ENCODE assay signal across 9 cellular contexts in genomic region chr4:4574792-4575191, GRCh38. TPM values are rescaled to one million over a fixed set of nuclear protein-coding genes. Genes with fewer than 3 reads are reported as not detected.
DNase-seq lines count a peak whose midpoint lies in the region; ATAC-seq, FAIRE-seq and TF ChIP-seq lines count a peak whose summit lies in the region.
"Had no signal": no experiment of that assay in that cellular context is flagged by ENCODE, and none has a peak within 500 bp of the region (broad histone marks: within the 10 kb centered on the region; RNA-seq: fewer than 3 reads in every experiment).

No MANE protein-coding gene starts in this region.

- no peaks in the 10 kb centered on the region for H3K79me2 ChIP-seq in keratinocyte (ENCODE audit: control insufficient read depth, insufficient read depth, low read length)

- H3K36me3 ChIP-seq in keratinocyte (ENCODE audit: control insufficient read depth in 2 of 2, extremely low read depth in 1 of 2, insufficient read depth in 2 of 2, low read length in 2 of 2) = no peaks in the 10 kb centered on the region
- H3K36me3 ChIP-seq in small intestine (ENCODE audit: control insufficient read depth in 2 of 2, insufficient read depth in 2 of 2, low read length in 2 of 2) = no peaks in the 10 kb centered on the region

- H3K27ac ChIP-seq in keratinocyte (ENCODE audit: control insufficient read depth, insufficient read depth, low read length) (no peak overlapping the region), small intestine (ENCODE audit: low read depth in 1 of 2, low read length in 1 of 2) (peak overlapping the region in 1 of 2 donors; percentile 51)
- H3K27ac ChIP-seq: SK-N-MC had no signal

- H3K4me1 ChIP-seq in keratinocyte (ENCODE audit: control insufficient read depth, extremely low read depth, insufficient read depth, low read length) = no peaks in the 10 kb centered on the region
- H3K4me1 ChIP-seq in small intestine (ENCODE audit: control insufficient read depth in 2 of 2, insufficient read depth in 1 of 2, low read depth in 1 of 2, low read length in 1 of 2) = peaks cover 0 to 2% of the 10 kb centered on the region in 2 donors

- no peaks in the 10 kb centered on the region for H3K9me1 ChIP-seq in keratinocyte (ENCODE audit: control insufficient read depth, extremely low read depth, insufficient read depth, low read length)

- H4K20me1 ChIP-seq in keratinocyte (ENCODE audit: control insufficient read depth, extremely low read depth, insufficient read depth, low read length) = no peaks in the 10 kb centered on the region

- H3K4me1 Mint-ChIP-seq in central memory CD8-positive, alpha-beta T cell = peaks cover 18% of the 10 kb centered on the region

- no peak for FAIRE-seq in keratinocyte (lab: Jason Lieb, UNC)
- no peak for FAIRE-seq in small intestine (lab: Jason Lieb, UNC)

- H3K27ac Mint-ChIP-seq in central memory CD8-positive, alpha-beta T cell (ENCODE audit: low read depth) = peak overlapping the region; percentile 39

- peak overlapping the region; percentile 76 for H3K4me2 ChIP-seq in keratinocyte (ENCODE audit: control insufficient read depth, extremely low read depth, insufficient read depth, low read depth, low read length)

- TF ChIP-seq CTCF in keratinocyte (optimal IDR thresholded peaks at IDR 0.05 in 1 of 3, IDR thresholded peaks at IDR 0.05 in 1 of 3, conservative IDR thresholded peaks at IDR 0.05 in 1 of 3; ENCODE audit: extremely low read depth in 1 of 3, insufficient read depth in 2 of 3, low read length in 3 of 3) = no peak

- ATAC-seq in central memory CD8-positive, alpha-beta T cell (replicated peaks; ENCODE audit: extremely low read depth, poor library complexity, severe bottlenecking) = no peak
- ATAC-seq in GM18867 (IDR thresholded peaks at IDR 0.05; ENCODE audit: unreplicated experiment) (no peak), HG03039 (IDR thresholded peaks at IDR 0.05; ENCODE audit: unreplicated experiment) (no peak), HG03108 (IDR thresholded peaks at IDR 0.05; ENCODE audit: unreplicated experiment) (no peak)

- peak overlapping the region; percentile 55 for H3K9ac ChIP-seq in keratinocyte (ENCODE audit: control insufficient read depth, extremely low read depth, insufficient read depth, low read length)

- 1 to 9% (median 4%) methylated on average over 8 of the region's 8 CpGs for WGBS in small intestine, 3 donors

- H3K27me3 ChIP-seq in keratinocyte (ENCODE audit: control insufficient read depth, extremely low read depth, insufficient read depth, low read length) (no peaks in the 10 kb centered on the region), small intestine (ENCODE audit: control insufficient read depth in 2 of 2, insufficient read depth in 2 of 2, low read length in 2 of 2) (no peaks in the 10 kb centered on the region)

- dilution Hi-C loops in keratinocyte (cut with MboI; ENCODE audit: extremely low pct_ligation_motif_present, low sequenced_read_pairs) = no loop called here

- H3K4me3 Mint-ChIP-seq in central memory CD8-positive, alpha-beta T cell = peak overlapping the region; percentile 55

- no peaks in the 10 kb centered on the region for H3K27me3 Mint-ChIP-seq in central memory CD8-positive, alpha-beta T cell

- H3K36me3 Mint-ChIP-seq in central memory CD8-positive, alpha-beta T cell (ENCODE audit: insufficient read depth) = peaks cover 6% of the 10 kb centered on the region

- H2AFZ ChIP-seq in keratinocyte (ENCODE audit: control insufficient read depth, low read length) = peak overlapping the region; percentile 73

- DNase-seq in Daoy (ENCODE audit: low read depth) = peak; percentile 61
- DNase-seq in NCI-H69 (lab: John Stamatoyannopoulos, UW) = peak; percentile 68
- no peak for DNase-seq in central memory CD8-positive, alpha-beta T cell (ENCODE audit: low spot score in 2 of 2)
- DNase-seq in keratinocyte (ENCODE audit: low read depth, low spot score) = no peak
- DNase-seq in small intestine = peak; percentile 65

- H3K9me3 Mint-ChIP-seq in central memory CD8-positive, alpha-beta T cell = no peaks in the 10 kb centered on the region

- H3K4me3 ChIP-seq in keratinocyte (ENCODE audit: control insufficient read depth in 2 of 3, extremely low read depth in 1 of 3, insufficient read depth in 2 of 3, low read depth in 1 of 3, low read length in 3 of 3) (peak overlapping the region; percentile 35 to 64 (median 59)), small intestine (ENCODE audit: low read depth in 1 of 2, low read length in 2 of 2) (peak overlapping the region; percentile 41 to 73)
- H3K4me3 ChIP-seq: SK-N-MC had no signal

- H3K9me3 ChIP-seq in keratinocyte (ENCODE audit: control insufficient read depth, low read depth, low read length) = no peaks in the 10 kb centered on the region
- H3K9me3 ChIP-seq in small intestine (ENCODE audit: control insufficient read depth, low read depth) = no peaks in the 10 kb centered on the region

RNA-seq across cellular contexts. Expression of gene STX18, which starts 32.9 kb away (rescaled TPM):
- 36.9 and 48.1 TPM in 2 replicates for total RNA-seq in Daoy (2014; rRNA removed; shearing (Covaris generic))
- polyA plus RNA-seq in keratinocyte (16.6 to 21.6 TPM (median 18.1 TPM) in 3 replicates), small intestine (10 to 100 TPM; 24.2 to 55.0 (median 38.1) TPM)
- 47.9 TPM for polyA plus RNA-seq in keratinocyte (2011; ENCODE audit: low read depth)
- 13.9 and 28.3 TPM in 2 replicates for polyA plus RNA-seq in keratinocyte (2011; cell fraction: cytosol; rRNA removed)
- polyA plus RNA-seq in keratinocyte (2011; cell fraction: nucleus; rRNA removed) = 20.8 and 27.1 TPM in 2 replicates
- 16.4 and 21.2 TPM in 2 replicates for polyA plus RNA-seq in keratinocyte (2012; ENCODE audit: low replicate concordance)
- polyA minus RNA-seq in keratinocyte = 10.5 to 17.1 TPM (median 16.3 TPM) in 3 replicates
- polyA minus RNA-seq in keratinocyte (2011; cell fraction: cytosol; rRNA and poly(A)+ RNA removed) = 5.0 TPM
- 9.4 and 18.2 TPM in 2 replicates for polyA minus RNA-seq in keratinocyte (2011; cell fraction: nucleus; rRNA and poly(A)+ RNA removed)

Comparison
In these comparisons a context has a peak if more than half of its experiments do, and no peak if none do; other contexts are left out.
1. DNase-seq: peak in Daoy (single experiment), NCI-H69 (single experiment) and small intestine (single experiment); none in central memory CD8-positive, alpha-beta T cell (0 of 2) and keratinocyte (single experiment).